ENCODE assay signal across 1 cellular context in genomic region chr20:3766832-3767433, GRCh38.
TF ChIP-seq lines count a peak whose summit lies in the region.

No MANE protein-coding gene starts in this region.

TF ChIP-seq in HepG2, 621 proteins besides CTCF, POLR2A, EP300 and RAD21 (continued from another document):
- TF ChIP-seq ZBTB40 (IDR thresholded peaks at IDR 0.05): no peak
- TF ChIP-seq ZBTB40 (CRISPR knock-in tag; IDR thresholded peaks at IDR 0.05): peak; percentile 46; the same call in 1 of the 2 replicates
- peak; percentile 65; the same call in 1 of the 2 replicates for TF ChIP-seq SNAPC2 (CRISPR knock-in tag; IDR thresholded peaks at IDR 0.05)
- 0 out of 2 replicates have a peak, but pooled peaks have one; percentile 12 for TF ChIP-seq ZNF646 (CRISPR knock-in tag; IDR thresholded peaks at IDR 0.05)
- TF ChIP-seq ZSCAN5A (CRISPR knock-in tag; IDR thresholded peaks at IDR 0.05; ENCODE audit: borderline replicate concordance): peak; percentile 88; the same call in 1 of the 2 replicates
- no peak for TF ChIP-seq GPN1 (CRISPR knock-in tag; IDR thresholded peaks at IDR 0.05; ENCODE audit: borderline replicate concordance)
